8 cellular contexts compared by ENCODE assay signal in the genomic region with DNA sequence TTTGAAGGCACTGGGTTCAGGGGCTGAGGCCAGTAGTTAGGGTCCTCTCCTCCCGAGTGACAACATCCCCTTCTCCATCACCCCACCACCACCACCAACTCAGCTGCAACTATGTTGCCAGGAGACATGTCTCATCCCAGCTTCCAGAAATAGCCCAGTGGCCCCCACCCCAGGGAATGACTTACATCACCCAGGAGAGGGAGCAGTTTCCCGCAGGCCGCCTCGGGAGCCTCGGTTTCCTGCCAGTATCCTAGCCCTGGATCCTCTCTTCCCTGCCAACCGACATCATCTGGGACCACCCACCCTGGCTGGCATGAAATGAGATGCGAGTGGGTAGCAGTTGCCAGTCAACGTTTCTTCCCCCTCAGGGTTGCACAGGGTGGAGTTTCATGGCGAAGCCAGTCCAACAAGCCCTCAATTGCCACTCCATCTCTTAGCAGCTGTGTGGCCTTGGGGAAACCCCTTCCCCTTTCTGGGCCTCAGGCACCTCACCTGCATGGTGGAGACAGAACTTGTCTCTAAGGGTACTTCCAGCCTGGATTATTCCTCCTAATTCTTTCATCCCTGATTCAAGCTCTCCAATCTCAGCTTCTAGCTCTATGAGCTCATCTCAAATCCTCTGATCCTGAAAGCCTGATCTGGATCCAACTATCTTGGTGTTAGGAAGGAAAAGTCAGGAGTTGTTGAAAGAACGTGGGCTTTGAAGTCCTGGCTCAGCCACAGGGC. TPM values are rescaled to one million over a fixed set of nuclear protein-coding genes. Genes with fewer than 3 reads are reported as not detected.
DNase-seq lines count a peak whose midpoint lies in the region; ATAC-seq and TF ChIP-seq lines count a peak whose summit lies in the region.

No MANE protein-coding gene starts in this region.

- WGBS in mammary epithelial cell (ENCODE audit: low coverage, missing lambda C conversion rate), result 8% methylated on average over 8 of the region's 10 CpGs

- intact Hi-C loops in mammary epithelial cell (cut with micrococcal nuclease) (loop anchor here (1.0 kb wide), 3 partner anchors 33 to 79 kb away; a partner anchor contains a TSS), left colon (cut with DNase I, micrococcal nuclease) (loop anchor here in 1 of 2 donors (5.0 kb wide), 1 partner anchor 36 kb away; no protein-coding TSS in a partner anchor)

- peak; percentile 60 to 81 for TF ChIP-seq CTCF in mammary epithelial cell (conservative IDR thresholded peaks at IDR 0.05 in 1 of 2, IDR thresholded peaks at IDR 0.05 in 1 of 2; ENCODE audit: extremely low read depth in 1 of 2, insufficient read depth in 1 of 2, low read depth in 1 of 2, low read length in 2 of 2)
- TF ChIP-seq CTCF in omental fat pad (IDR thresholded peaks at IDR 0.05), result no peak

- no peaks in the 10 kb centered on the region for H4K20me1 ChIP-seq in mammary epithelial cell (ENCODE audit: insufficient read depth, low read length)

- peaks cover 52% of the 10 kb centered on the region for H3K79me2 ChIP-seq in mammary epithelial cell (ENCODE audit: insufficient read depth, low read length)

- BruUV-seq in mammary epithelial cell (replicated peaks; lab: Mats Ljungman, UMichigan), result no TSS peak

- in situ Hi-C loops in mammary epithelial cell (cut with MboI; ENCODE audit: low sequenced_read_pairs in 2 of 2), result loop anchor here (5.0 kb wide), 1 partner anchor 41 kb away; no protein-coding TSS in a partner anchor

- no peak overlapping the region for H3K9ac ChIP-seq in mammary epithelial cell (ENCODE audit: insufficient read depth, low read length)

- DNase-seq in ELF-1 (ENCODE audit: low read depth, low spot score) (peak; percentile 76), NCI-H446 treated with DMSO at 0.1 percent for 48 hours (lab: John Stamatoyannopoulos, UW) (peak; percentile 67), mammary epithelial cell (peak; percentile 57), left colon (peak; percentile 72 to 76), stromal cell of bone marrow (ENCODE audit: low read depth) (peak; percentile 75), omental fat pad (ENCODE audit: low spot score) (no peak), NOMO-1 treated with DMSO at 0.1 percent for 48 hours (lab: John Stamatoyannopoulos, UW; ENCODE audit: unreplicated experiment) (no peak)

- peaks cover 28% of the 10 kb centered on the region for H3K4me1 ChIP-seq in mammary epithelial cell (ENCODE audit: insufficient read depth, low read length)

- dilution Hi-C loops in mammary epithelial cell (cut with HindIII; ENCODE audit: low sequenced_read_pairs), result no loop called here

- ATAC-seq in left colon (no peak), GM21786 (IDR thresholded peaks at IDR 0.05; ENCODE audit: unreplicated experiment) (no peak), omental fat pad (ENCODE audit: low FRiP score) (no peak)

- no peak overlapping the region for H3K4me3 ChIP-seq in mammary epithelial cell (replicated peaks in 1 of 3; ENCODE audit: insufficient read depth in 1 of 3, low read depth in 2 of 3, low read length in 3 of 3)

- peaks cover 7% of the 10 kb centered on the region for H3K36me3 ChIP-seq in mammary epithelial cell (ENCODE audit: insufficient read depth, low read length)

- no peaks in the 10 kb centered on the region for H3K27me3 ChIP-seq in mammary epithelial cell (ENCODE audit: insufficient read depth, low read length)

- CTCF ChIA-PET in mammary epithelial cell (lab: Charles Lee; ENCODE audit: low non-redundant PET), result interaction anchor here (0.6 to 1.2 kb wide), 2 partner anchors 24 to 34 kb away, joined by 3 to 4 read pairs; no protein-coding TSS in a partner anchor

- no peak overlapping the region for H3K27ac ChIP-seq in mammary epithelial cell (ENCODE audit: insufficient read depth, low read depth, low read length)

- no peaks in the 10 kb centered on the region for H3K9me3 ChIP-seq in mammary epithelial cell (replicated peaks; ENCODE audit: insufficient read depth, low read length)

- no peak overlapping the region for H3K4me2 ChIP-seq in mammary epithelial cell (ENCODE audit: insufficient read depth, low read depth, low read length)

- H2AFZ ChIP-seq in mammary epithelial cell (ENCODE audit: low read depth, low read length), result no peak overlapping the region

RNA-seq across cellular contexts. Expression of a gene that starts 3.9 kb away (rescaled TPM):
- total RNA-seq in mammary epithelial cell, result 10 to 100 TPM; 29.3 to 61.9 TPM
- 42.9 TPM for polyA plus RNA-seq in mammary epithelial cell
- 52.4 TPM for polyA minus RNA-seq in mammary epithelial cell
- total RNA-seq in left colon, result 10 to 100 TPM; 40.9 to 43.3 TPM
- 10 to 100 TPM; 16.9 to 32.3 (median 20.0) TPM for total RNA-seq in omental fat pad

RNA-seq across cellular contexts. Expression of a gene that starts 8.6 kb away (rescaled TPM):
- total RNA-seq in mammary epithelial cell (100 to 1,000 TPM; 101 to 139 TPM), left colon (10 to 100 TPM; 40.8 to 50.1 TPM), omental fat pad (10 to 100 TPM; 21.2 to 52.8 (median 34.8) TPM)
- 86.1 TPM for polyA plus RNA-seq in mammary epithelial cell
- 36.6 TPM for polyA minus RNA-seq in mammary epithelial cell

RNA-seq across cellular contexts. Expression of a gene that starts 22.7 kb away (rescaled TPM):
- 10 to 100 TPM; 37.0 to 91.0 TPM for total RNA-seq in mammary epithelial cell
- polyA plus RNA-seq in mammary epithelial cell, result 19.4 TPM
- polyA minus RNA-seq in mammary epithelial cell, result 24.7 TPM
- 10 to 100 TPM; 43.0 to 47.9 TPM for total RNA-seq in left colon
- 10 to 100 TPM; 15.7 to 26.3 (median 21.0) TPM for total RNA-seq in omental fat pad

RNA-seq across cellular contexts. Expression of a gene that starts 26.2 kb away (rescaled TPM):
- total RNA-seq in mammary epithelial cell, result 10 to 100 TPM; 11.2 to 15.8 TPM
- 8.6 TPM for polyA plus RNA-seq in mammary epithelial cell
- polyA minus RNA-seq in mammary epithelial cell, result 22.8 TPM
- total RNA-seq in left colon, result 1 to 10 TPM; 8.1 to 8.7 TPM
- total RNA-seq in omental fat pad, result 1 to 10 TPM; 3.2 to 7.6 (median 5.7) TPM

RNA-seq across cellular contexts. Expression of a gene that starts 28.8 kb away (rescaled TPM):
- total RNA-seq in mammary epithelial cell (10 to 100 TPM; 17.3 to 32.3 TPM), left colon (10 to 100 TPM; 20.5 to 42.2 TPM), omental fat pad (10 to 100 TPM; 22.0 to 59.3 (median 29.9) TPM)
- 31.8 TPM for polyA plus RNA-seq in mammary epithelial cell
- 13.2 TPM for polyA minus RNA-seq in mammary epithelial cell

Comparison
In these comparisons a context has a peak if more than half of its experiments do, and no peak if none do; other contexts are left out.
1. DNase-seq: peak in ELF-1 (single experiment), NCI-H446 treated with DMSO at 0.1 percent for 48 hours (single experiment), mammary epithelial cell (single experiment), left colon (2 of 2) and stromal cell of bone marrow (single experiment); none in omental fat pad (single experiment) and NOMO-1 treated with DMSO at 0.1 percent for 48 hours (single experiment).
2. CTCF ChIP-seq: peak in mammary epithelial cell (2 of 2); none in omental fat pad (0 of 3).